Comparison of ENCODE assay signal across 15 cellular contexts in genomic region chr7:96322847-96323461, GRCh38. TPM values are rescaled to one million over a fixed set of nuclear protein-coding genes. Genes with fewer than 3 reads are reported as not detected.
DNase-seq lines count a peak whose midpoint lies in the region; ATAC-seq and TF ChIP-seq lines count a peak whose summit lies in the region.
"Had no signal": no experiment of that assay in that cellular context is flagged by ENCODE, and none has a peak within 500 bp of the region (broad histone marks: within the 10 kb centered on the region; RNA-seq: fewer than 3 reads in every experiment).

No MANE protein-coding gene starts in this region.

- intact Hi-C loops in adrenal gland (cut with DNase I) = no loop called here

- peaks cover 2% of the 10 kb centered on the region for H3K27me3 Mint-ChIP-seq in activated CD4-positive, alpha-beta T cell treated with anti-CD3 and anti-CD28 coated beads, Interleukin-2, amount 10 ng/mL, durations not matched to agents 7 days and 5 days
- H3K27me3 Mint-ChIP-seq in T-cell = no peaks in the 10 kb centered on the region
- no peaks in the 10 kb centered on the region for H3K27me3 Mint-ChIP-seq in stimulated activated memory B cell treated with anti-CD40 and anti-IgM and Interleukin-4, amounts not matched to agents 10 μg/mL and 1 μg/mL and 100 μg/mL, for 72 hours
- H3K27me3 Mint-ChIP-seq: memory B cell had no signal

- H3K4me1 Mint-ChIP-seq in activated CD4-positive, alpha-beta T cell treated with anti-CD3 and anti-CD28 coated beads, Interleukin-2, amount 10 ng/mL, durations not matched to agents 7 days and 5 days = peaks cover 23% of the 10 kb centered on the region
- H3K4me1 Mint-ChIP-seq in T-cell = peaks cover 25 to 31% (median 27%) of the 10 kb centered on the region in 3 donors
- peaks cover 47% of the 10 kb centered on the region for H3K4me1 Mint-ChIP-seq in stimulated activated memory B cell treated with anti-CD40 and anti-IgM and Interleukin-4, amounts not matched to agents 10 μg/mL and 1 μg/mL and 100 μg/mL, for 72 hours

- H3K4me3 Mint-ChIP-seq in activated CD4-positive, alpha-beta T cell treated with anti-CD3 and anti-CD28 coated beads, Interleukin-2, amount 10 ng/mL, durations not matched to agents 7 days and 5 days = peak overlapping the region; percentile 86
- H3K4me3 Mint-ChIP-seq in T-cell = peak overlapping the region; percentile 78 to 92 (median 92)
- H3K4me3 Mint-ChIP-seq in stimulated activated memory B cell treated with anti-CD40 and anti-IgM and Interleukin-4, amounts not matched to agents 10 μg/mL and 1 μg/mL and 100 μg/mL, for 72 hours = peak overlapping the region; percentile 92

- peaks cover 16 to 26% of the 10 kb centered on the region in 2 donors for H3K4me1 ChIP-seq in adrenal gland (replicated peaks in 1 of 2)

- no peaks in the 10 kb centered on the region for H3K36me3 Mint-ChIP-seq in activated CD4-positive, alpha-beta T cell treated with anti-CD3 and anti-CD28 coated beads, Interleukin-2, amount 10 ng/mL, durations not matched to agents 7 days and 5 days (ENCODE audit: low read depth)
- peaks cover 2% of the 10 kb centered on the region for H3K36me3 Mint-ChIP-seq in T-cell
- H3K36me3 Mint-ChIP-seq in stimulated activated memory B cell treated with anti-CD40 and anti-IgM and Interleukin-4, amounts not matched to agents 10 μg/mL and 1 μg/mL and 100 μg/mL, for 72 hours = peaks cover 10% of the 10 kb centered on the region

- TF ChIP-seq POLR2A in adrenal gland (IDR thresholded peaks at IDR 0.05) = no peak

- CTCF ChIA-PET in activated CD4-positive, alpha-beta T cell treated with anti-CD3 and anti-CD28 coated beads, Interleukin-2, amount 10 ng/mL, durations not matched to agents 7 days and 5 days (lab: Charles Lee) = no interaction called here
- CTCF ChIA-PET in T-cell (lab: Charles Lee) = no interaction called here

- no peak for ATAC-seq in T-cell (replicated peaks in 1 of 4)
- no peak for ATAC-seq in stimulated activated memory B cell treated with anti-CD40 and anti-IgM and Interleukin-4, amounts not matched to agents 10 μg/mL and 1 μg/mL and 100 μg/mL, for 72 hours

- TF ChIP-seq CTCF in epithelial cell of esophagus (IDR thresholded peaks at IDR 0.05; ENCODE audit: insufficient read depth, low read depth, low read length, missing control alignments) = no peak
- TF ChIP-seq CTCF in adrenal gland (IDR thresholded peaks at IDR 0.05) = no peak

- H3K4me3 ChIP-seq in epithelial cell of esophagus (ENCODE audit: low read length) = no peak overlapping the region
- no peak overlapping the region for H3K4me3 ChIP-seq in adrenal gland

- no peak overlapping the region for H3K27ac ChIP-seq in adrenal gland

- no peaks in the 10 kb centered on the region for H3K36me3 ChIP-seq in adrenal gland (replicated peaks in 1 of 2)
- H3K36me3 ChIP-seq: ascending aorta had no signal

- H3K27ac Mint-ChIP-seq in activated CD4-positive, alpha-beta T cell treated with anti-CD3 and anti-CD28 coated beads, Interleukin-2, amount 10 ng/mL, durations not matched to agents 7 days and 5 days = peak overlapping the region; percentile 92
- peak overlapping the region; percentile 12 to 74 for H3K27ac Mint-ChIP-seq in T-cell
- H3K27ac Mint-ChIP-seq in stimulated activated memory B cell treated with anti-CD40 and anti-IgM and Interleukin-4, amounts not matched to agents 10 μg/mL and 1 μg/mL and 100 μg/mL, for 72 hours = peak overlapping the region; percentile 97

- no peak for DNase-seq in activated CD4-positive, alpha-beta T cell treated with anti-CD3 and anti-CD28 coated beads, Interleukin-2, amount 10 ng/mL, durations not matched to agents 7 days and 5 days
- no peak for DNase-seq in activated CD4-positive, alpha-beta T cell treated with anti-CD3 and anti-CD28 coated beads for 4 hours
- DNase-seq in T-cell (no peak), epithelial cell of esophagus (ENCODE audit: low read depth) (peak; percentile 72), adrenal gland (no peak), 8988T (no peak)
- no peak for DNase-seq in stimulated activated CD4-positive, alpha-beta T cell treated with anti-CD3 and anti-CD28 coated beads, Interleukin-4, amount 100 ng/mL, for 1 hour
- DNase-seq: EL, MV-4-11, retina, SIG-M5, trophoblast cell had no signal

- H3K9me3 Mint-ChIP-seq in activated CD4-positive, alpha-beta T cell treated with anti-CD3 and anti-CD28 coated beads, Interleukin-2, amount 10 ng/mL, durations not matched to agents 7 days and 5 days = no peaks in the 10 kb centered on the region
- no peaks in the 10 kb centered on the region for H3K9me3 Mint-ChIP-seq in T-cell
- H3K9me3 Mint-ChIP-seq in stimulated activated memory B cell treated with anti-CD40 and anti-IgM and Interleukin-4, amounts not matched to agents 10 μg/mL and 1 μg/mL and 100 μg/mL, for 72 hours = peaks cover 10% of the 10 kb centered on the region

- no peaks in the 10 kb centered on the region for H3K27me3 ChIP-seq in adrenal gland
- H3K27me3 ChIP-seq: ascending aorta had no signal

- WGBS in adrenal gland, 4 donors = 90 to 95% (median 93%) methylated on average over 7 of the region's 7 CpGs

- no peaks in the 10 kb centered on the region for H3K9me3 ChIP-seq in adrenal gland (replicated peaks in 1 of 3)
- H3K9me3 ChIP-seq: ascending aorta had no signal

- POLR2A ChIA-PET in activated CD4-positive, alpha-beta T cell treated with anti-CD3 and anti-CD28 coated beads, Interleukin-2, amount 10 ng/mL, durations not matched to agents 7 days and 5 days (lab: Charles Lee) = no interaction called here
- POLR2A ChIA-PET in T-cell (lab: Charles Lee) = no interaction called here

RNA-seq across cellular contexts. Expression of gene SLC25A13, which starts 1.1 kb away (rescaled TPM):
- total RNA-seq in activated CD4-positive, alpha-beta T cell treated with anti-CD3 and anti-CD28 coated beads, Interleukin-2, amount 10 ng/mL, durations not matched to agents 7 days and 5 days = 1 to 10 TPM; 7.4 to 8.8 TPM
- 10 to 100 TPM in 3 of 5 donors, 1 to 10 TPM in 2; 8.1 to 19.1 (median 10.9) TPM for total RNA-seq in T-cell
- total RNA-seq in adrenal gland = 10 to 100 TPM; 20.0 to 49.7 (median 33.9) TPM
- polyA plus RNA-seq in adrenal gland = 10 to 100 TPM; 10.8 to 41.3 (median 11.7) TPM

Comparison
In these comparisons a context has a peak if more than half of its experiments do, and no peak if none do; other contexts are left out.
1. H3K27ac Mint-ChIP-seq: peak in every context shown above with its lines; median percentile 97 in stimulated activated memory B cell treated with anti-CD40 and anti-IgM and Interleukin-4, amounts not matched to agents 10 μg/mL and 1 μg/mL and 100 μg/mL, for 72 hours; 92 in activated CD4-positive, alpha-beta T cell treated with anti-CD3 and anti-CD28 coated beads, Interleukin-2, amount 10 ng/mL, durations not matched to agents 7 days and 5 days; 43 in T-cell.